In the genomic region with DNA sequence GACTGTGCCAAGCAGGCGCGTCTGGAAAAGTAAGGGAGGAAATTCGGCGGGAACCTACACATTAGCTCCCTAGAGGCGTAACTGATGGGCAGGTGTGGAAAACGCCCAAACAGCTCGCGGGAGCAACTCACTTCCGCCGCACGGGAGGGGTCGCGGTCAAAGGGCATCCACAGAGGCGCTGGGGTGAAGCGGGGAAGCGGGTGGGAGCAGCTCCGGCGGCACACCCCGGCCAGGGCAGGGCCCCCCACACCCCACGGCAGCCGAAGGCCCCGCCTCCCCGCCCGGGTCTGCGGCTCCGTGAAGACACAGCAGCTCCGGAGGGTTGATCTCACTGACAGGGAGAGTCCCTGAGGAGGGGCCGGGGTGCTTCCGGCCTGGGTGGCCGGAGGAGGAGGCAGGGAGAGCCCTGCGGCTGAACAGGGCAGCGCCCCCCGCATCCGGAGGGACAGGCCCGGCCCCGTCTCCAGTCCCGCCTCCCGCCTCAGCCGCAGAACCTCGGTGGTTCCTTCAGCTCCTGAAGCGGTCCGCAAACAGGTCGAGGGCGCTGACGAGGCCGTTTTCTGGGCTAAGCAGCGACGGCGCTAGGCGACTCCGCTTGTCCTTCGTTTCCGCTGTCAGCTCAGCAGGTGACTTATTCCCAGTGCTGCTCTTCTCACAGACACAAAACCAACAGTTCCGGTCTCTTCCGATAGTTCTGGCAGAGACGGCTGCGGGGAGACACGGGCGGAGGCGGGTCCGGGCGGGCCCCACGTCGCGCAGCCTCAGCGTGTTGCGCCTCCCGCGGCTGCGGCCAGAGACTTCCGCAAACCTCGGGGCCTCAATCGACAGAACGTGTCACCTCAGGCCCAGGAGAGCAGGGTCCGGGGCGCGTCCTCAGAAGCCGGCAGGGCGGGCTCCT, we compare ENCODE assay signal across 9 cellular contexts.
DNase-seq lines count a peak whose midpoint lies in the region; ATAC-seq and TF ChIP-seq lines count a peak whose summit lies in the region.
"Had no signal": no experiment of that assay in that cellular context is flagged by ENCODE, and none has a peak within 500 bp of the region (broad histone marks: within the 10 kb centered on the region; RNA-seq: fewer than 3 reads in every experiment).

No MANE protein-coding gene starts in this region.

- in situ Hi-C loops in GM13976 (cut with MboI; ENCODE audit: low sequenced_read_pairs, unreplicated experiment): no loop called here

- H3K4me3 ChIP-seq in HL-60 (replicated peaks; ENCODE audit: insufficient read depth, low read length): peak overlapping the region; percentile 6; the same call in 1 of the 2 replicates

- H3K27ac ChIP-seq in HL-60 (replicated peaks): no peak overlapping the region
- H3K27ac ChIP-seq: epithelial cell of prostate had no signal

- intact Hi-C loops in left ventricle myocardium superior (cut with micrococcal nuclease): no loop called here

- no peaks in the 10 kb centered on the region for H3K27me3 ChIP-seq in HL-60 (ENCODE audit: insufficient read depth, poor library complexity, severe bottlenecking)

- DNase-seq in GM13976 (ENCODE audit: low spot score): peak; percentile 71
- peak; percentile 11 to 35 for DNase-seq in HL-60 (ENCODE audit: low read depth in 1 of 2, low spot score in 1 of 2)
- DNase-seq in activated T-cell treated with anti-CD3 and anti-CD28 coated beads, Interleukin-2, amount 50 U/mL, for 1 hour: peak; percentile 80
- DNase-seq in left ventricle myocardium superior: peak; percentile 70
- DNase-seq in stimulated activated CD4-positive, alpha-beta T cell treated with anti-CD3 and anti-CD28 coated beads, Interleukin-2, amount 100 ng/mL, for 24 hours: peak; percentile 48 to 61
- no peak for DNase-seq in NCI-H1436 treated with DMSO at 0.1 percent for 48 hours (lab: John Stamatoyannopoulos, UW)
- DNase-seq in inferior parietal cortex (ENCODE audit: extremely low spot score): no peak

- peak; percentile 70 for ATAC-seq in left ventricle myocardium superior
- ATAC-seq in GM19351 (IDR thresholded peaks at IDR 0.05; ENCODE audit: unreplicated experiment): no peak

- TF ChIP-seq CTCF in GM13976 (IDR thresholded peaks at IDR 0.05; ENCODE audit: borderline replicate concordance, control extremely low read depth, extremely low read depth, insufficient read depth, missing control alignments) (no peak), HL-60 (IDR thresholded peaks at IDR 0.05; ENCODE audit: insufficient read depth, low read length) (no peak)

Comparison
In these comparisons a context has a peak if more than half of its experiments do, and no peak if none do; other contexts are left out.
1. DNase-seq: peak in GM13976 (single experiment), HL-60 (2 of 2), activated T-cell treated with anti-CD3 and anti-CD28 coated beads, Interleukin-2, amount 50 U/mL, for 1 hour (single experiment), left ventricle myocardium superior (single experiment) and stimulated activated CD4-positive, alpha-beta T cell treated with anti-CD3 and anti-CD28 coated beads, Interleukin-2, amount 100 ng/mL, for 24 hours (2 of 2); none in NCI-H1436 treated with DMSO at 0.1 percent for 48 hours (single experiment) and inferior parietal cortex (single experiment).